ENCODE assay signal across 22 cellular contexts in the genomic region with DNA sequence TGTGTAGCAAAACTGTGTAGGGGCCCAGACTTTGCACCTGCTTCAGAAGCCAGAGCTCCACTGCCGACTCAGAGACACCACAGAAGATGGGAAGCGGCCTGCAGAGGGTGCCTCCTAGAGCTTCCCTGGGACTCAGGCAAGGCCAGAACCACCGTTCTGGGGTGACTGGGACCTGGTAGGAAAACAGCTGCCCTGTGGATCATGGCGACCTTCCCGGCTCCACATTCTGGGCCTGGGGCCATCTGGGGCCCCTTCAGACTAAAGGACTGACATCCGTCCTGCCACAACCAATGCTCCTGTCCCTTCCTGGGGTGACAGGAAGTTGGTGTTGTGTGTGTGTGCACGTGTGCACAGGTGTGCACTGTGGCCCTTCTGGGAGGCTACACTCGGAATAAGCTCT. TPM values are rescaled to one million over a fixed set of nuclear protein-coding genes. Genes with fewer than 3 reads are reported as not detected.
A peak's percentile ranks its signal among the peaks of the same experiment; 100 is the strongest.
DNase-seq lines count a peak whose midpoint lies in the region; ATAC-seq, FAIRE-seq and TF ChIP-seq lines count a peak whose summit lies in the region.
"Had no signal": no experiment of that assay in that cellular context is flagged by ENCODE, and none has a peak within 500 bp of the region (broad histone marks: within the 10 kb centered on the region; RNA-seq: fewer than 3 reads in every experiment).

No MANE protein-coding gene starts in this region.

- no peak overlapping the region for H3K23ac ChIP-seq in H1 (ENCODE audit: insufficient read length)

- H3K4me3 ChIP-seq in GM23338 (no peak overlapping the region), H1 (ENCODE audit: extremely low read depth in 1 of 4, insufficient read depth in 2 of 4, low read depth in 3 of 4, low read length in 4 of 4) (no peak overlapping the region), neural progenitor cell (no peak overlapping the region), upper lobe of right lung (no peak overlapping the region), endodermal cell (ENCODE audit: low read length) (no peak overlapping the region)
- H3K4me3 ChIP-seq: BLaER1, MG63 had no signal

- H3K79me2 ChIP-seq in GM23338 (replicated peaks; ENCODE audit: insufficient read depth) (no peaks in the 10 kb centered on the region), H1 (ENCODE audit: control insufficient read depth in 1 of 2, insufficient read depth in 2 of 2, low read length in 2 of 2) (no peaks in the 10 kb centered on the region), neural progenitor cell (ENCODE audit: low read depth) (no peaks in the 10 kb centered on the region)

- DNase-seq in GM23338 (ENCODE audit: low spot score) (no peak), H1 (ENCODE audit: low read depth in 1 of 2, low spot score in 2 of 2) (no peak), neural progenitor cell (ENCODE audit: low spot score) (no peak), upper lobe of right lung (peak; percentile 42), endodermal cell (no peak), DMS153 (lab: John Stamatoyannopoulos, UW) (no peak)
- DNase-seq: CD4-positive, alpha-beta T cell; DMS 273 treated with DMSO at 0.1 percent for 48 hours; DMS79 treated with DMSO at 0.1 percent for 48 hours; GF-D8; KG1; MG63; NCI-H1417; NCI-H1694; NCI-H2029 treated with DMSO at 0.1 percent for 48 hours; NCI-H446 treated with DMSO at 0.1 percent for 48 hours; NCI-H526; SHP77 treated with DMSO at 0.1 percent for 48 hours had no signal

- H3K18ac ChIP-seq in H1 (ENCODE audit: extremely low read depth, low read length) = no peak overlapping the region; the same call in 1 of the 2 replicates

- no peak overlapping the region for H3K4ac ChIP-seq in H1 (replicated peaks; ENCODE audit: insufficient read length, low read depth, low read length)

- H3K9me3 Mint-ChIP-seq in GM23338 = no peaks in the 10 kb centered on the region
- no peaks in the 10 kb centered on the region for H3K9me3 Mint-ChIP-seq in neural progenitor cell
- H3K9me3 Mint-ChIP-seq in endodermal cell = no peaks in the 10 kb centered on the region
- H3K9me3 Mint-ChIP-seq: CD4-positive, alpha-beta T cell had no signal

- H3K27me3 ChIP-seq in GM23338 (ENCODE audit: insufficient read depth) (no peaks in the 10 kb centered on the region), H1 (replicated peaks in 1 of 4; ENCODE audit: control insufficient read depth in 3 of 4, extremely low read depth in 1 of 4, insufficient read depth in 3 of 4, low read length in 3 of 4) (no peaks in the 10 kb centered on the region; a peak in 2 of 7 replicates), neural progenitor cell (no peaks in the 10 kb centered on the region), upper lobe of right lung (no peaks in the 10 kb centered on the region), endodermal cell (ENCODE audit: control insufficient read depth, insufficient read depth, low read length, poor library complexity, severe bottlenecking) (no peaks in the 10 kb centered on the region)
- H3K27me3 ChIP-seq: BLaER1, MG63 had no signal

- H3K9ac ChIP-seq in H1 (replicated peaks in 1 of 4; ENCODE audit: extremely low read depth in 1 of 4, low read depth in 3 of 4, low read length in 3 of 4) (no peak overlapping the region), neural progenitor cell (no peak overlapping the region), endodermal cell (ENCODE audit: extremely low read depth, low read length, poor library complexity, severe bottlenecking) (no peak overlapping the region)
- H3K9ac ChIP-seq: BLaER1 had no signal

- H3K79me1 ChIP-seq in H1 (ENCODE audit: low read depth, low read length) = no peaks in the 10 kb centered on the region

- H3K36me3 ChIP-seq in GM23338 (ENCODE audit: insufficient read depth) (no peaks in the 10 kb centered on the region), H1 (ENCODE audit: control insufficient read depth in 2 of 4, insufficient read depth in 4 of 4, low read length in 3 of 4) (no peaks in the 10 kb centered on the region), neural progenitor cell (no peaks in the 10 kb centered on the region), upper lobe of right lung (no peaks in the 10 kb centered on the region), endodermal cell (ENCODE audit: control insufficient read depth, insufficient read depth, low read length) (no peaks in the 10 kb centered on the region)
- H3K36me3 ChIP-seq: BLaER1, MG63 had no signal

- H3K4me3 Mint-ChIP-seq in GM23338 (no peak overlapping the region), neural progenitor cell (no peak overlapping the region), endodermal cell (no peak overlapping the region)
- H3K4me3 Mint-ChIP-seq: CD4-positive, alpha-beta T cell had no signal

- H4K20me1 ChIP-seq in GM23338 (replicated peaks; ENCODE audit: insufficient read depth) = no peaks in the 10 kb centered on the region
- H4K20me1 ChIP-seq in H1 (replicated peaks in 1 of 2; ENCODE audit: control insufficient read depth in 1 of 2, insufficient read depth in 2 of 2, low read length in 2 of 2) = no peaks in the 10 kb centered on the region
- H4K20me1 ChIP-seq in neural progenitor cell (ENCODE audit: low read depth) = no peaks in the 10 kb centered on the region
- H4K20me1 ChIP-seq: BLaER1 had no signal

- H4K5ac ChIP-seq in H1 (ENCODE audit: insufficient read length, low read depth, low read length) = no peak overlapping the region

- H3K36me3 Mint-ChIP-seq in GM23338 (ENCODE audit: low read depth) (no peaks in the 10 kb centered on the region), neural progenitor cell (no peaks in the 10 kb centered on the region), endodermal cell (ENCODE audit: low read depth) (no peaks in the 10 kb centered on the region)

- H2AK5ac ChIP-seq in H1 (ENCODE audit: low read depth, low read length) = peak overlapping the region; percentile 48; the same call in 1 of the 2 replicates

- H4K91ac ChIP-seq in H1 (replicated peaks; ENCODE audit: insufficient read length, low read length) = peak overlapping the region; percentile 22

- H2BK15ac ChIP-seq in H1 (ENCODE audit: low read length) = no peak overlapping the region; the same call in 1 of the 2 replicates

- H3K14ac ChIP-seq in H1 (ENCODE audit: insufficient read length) = no peak overlapping the region

- FAIRE-seq in H1 (lab: Jason Lieb, UNC) = no peak
- FAIRE-seq: GM12891, H54 had no signal

- peaks cover 25% of the 10 kb centered on the region for H3K4me1 Mint-ChIP-seq in GM23338
- peaks cover 15% of the 10 kb centered on the region for H3K4me1 Mint-ChIP-seq in neural progenitor cell
- H3K4me1 Mint-ChIP-seq in endodermal cell = peaks cover 16% of the 10 kb centered on the region

- ATAC-seq in GM23338 (no peak), upper lobe of right lung (no peak), GM19035 (IDR thresholded peaks at IDR 0.05; ENCODE audit: unreplicated experiment) (no peak)

- no peak overlapping the region for H2BK120ac ChIP-seq in H1 (replicated peaks; ENCODE audit: low read depth, low read length)

- H3F3A ChIP-seq in GM23338 (replicated peaks; ENCODE audit: low read depth) (no peaks in the 10 kb centered on the region), neural progenitor cell (ENCODE audit: low read depth) (peaks cover 12% of the 10 kb centered on the region)

- no peak for TF ChIP-seq EP300 in H1 (IDR thresholded peaks at IDR 0.05; ENCODE audit: borderline replicate concordance in 1 of 2, low read depth in 2 of 2, low read length in 2 of 2)

- H3K4me1 ChIP-seq in GM23338 (ENCODE audit: insufficient read depth) (peaks cover 11% of the 10 kb centered on the region; the same call in 1 of the 2 replicates), H1 (replicated peaks in 1 of 4; ENCODE audit: control insufficient read depth in 3 of 4, insufficient read depth in 4 of 4, low read length in 3 of 4) (peaks cover 0 to 10% (median 7%) of the 10 kb centered on the region in 4 experiments; a peak in 4 of 7 replicates), neural progenitor cell (peaks cover 10% of the 10 kb centered on the region), upper lobe of right lung (peaks cover 21% of the 10 kb centered on the region), endodermal cell (ENCODE audit: control insufficient read depth, insufficient read depth, low read length) (no peaks in the 10 kb centered on the region)

- TF ChIP-seq RAD21 in H1 (IDR thresholded peaks at IDR 0.05 in 1 of 2, conservative IDR thresholded peaks at IDR 0.05 in 1 of 2; ENCODE audit: low read depth in 2 of 2, low read length in 2 of 2) = no peak

- H3K27ac Mint-ChIP-seq in GM23338 (peak overlapping the region; percentile 66), neural progenitor cell (peak overlapping the region; percentile 95), endodermal cell (no peak overlapping the region)
- H3K27ac Mint-ChIP-seq: CD4-positive, alpha-beta T cell had no signal

- H3K56ac ChIP-seq in H1 (replicated peaks; ENCODE audit: insufficient read length, low read depth, low read length) = no peak overlapping the region

- H3K9me3 ChIP-seq in H1 (ENCODE audit: insufficient read depth in 2 of 2, low read depth in 1 of 2, low read length in 1 of 2) (no peaks in the 10 kb centered on the region), neural progenitor cell (ENCODE audit: low read depth) (no peaks in the 10 kb centered on the region), upper lobe of right lung (no peaks in the 10 kb centered on the region), endodermal cell (ENCODE audit: control insufficient read depth, low read length) (no peaks in the 10 kb centered on the region)
- H3K9me3 ChIP-seq: BLaER1, MG63 had no signal

- H3K4me2 ChIP-seq in GM23338 = no peak overlapping the region
- no peak overlapping the region for H3K4me2 ChIP-seq in H1 (ENCODE audit: insufficient read depth in 1 of 2, low read depth in 2 of 2, low read length in 2 of 2)
- no peak overlapping the region for H3K4me2 ChIP-seq in neural progenitor cell
- H3K4me2 ChIP-seq: BLaER1 had no signal

- H3K27ac ChIP-seq in GM23338 (ENCODE audit: low read depth) (no peak overlapping the region), H1 (ENCODE audit: low read depth, low read length) (no peak overlapping the region), neural progenitor cell (no peak overlapping the region), upper lobe of right lung (no peak overlapping the region), endodermal cell (ENCODE audit: low read depth, low read length) (no peak overlapping the region)
- H3K27ac ChIP-seq: BLaER1 had no signal

- H3K27me3 Mint-ChIP-seq in GM23338 (ENCODE audit: insufficient read depth, low read depth, poor library complexity) (peaks cover 9% of the 10 kb centered on the region), neural progenitor cell (ENCODE audit: insufficient read depth, low read depth) (peaks cover 6% of the 10 kb centered on the region), endodermal cell (ENCODE audit: insufficient read depth) (no peaks in the 10 kb centered on the region)
- H3K27me3 Mint-ChIP-seq: CD4-positive, alpha-beta T cell had no signal

- H2AFZ ChIP-seq in GM23338 (no peak overlapping the region; the same call in 1 of the 2 replicates), H1 (ENCODE audit: low read length) (no peak overlapping the region), neural progenitor cell (replicated peaks) (no peak overlapping the region)

- no peak overlapping the region for H4K8ac ChIP-seq in H1 (ENCODE audit: extremely low read depth, insufficient read depth, low read length)

- TF ChIP-seq CTCF in GM23338 (conservative IDR thresholded peaks at IDR 0.05; ENCODE audit: low read depth in 2 of 2) = 0 out of 4 replicates have a peak, but pooled peaks of 1 of the 2 experiments have one; percentile 7
- 0 out of 4 replicates have a peak, but pooled peaks of 1 of the 3 experiments have one; percentile 2 for TF ChIP-seq CTCF in H1 (IDR thresholded peaks at IDR 0.05; ENCODE audit: control extremely low read depth in 1 of 3, insufficient read depth in 1 of 3, low read depth in 1 of 3, low read length in 3 of 3)
- TF ChIP-seq CTCF in neural progenitor cell (IDR thresholded peaks at IDR 0.05) = no peak
- TF ChIP-seq CTCF in upper lobe of right lung (IDR thresholded peaks at IDR 0.05) = no peak
- TF ChIP-seq CTCF in endodermal cell (conservative IDR thresholded peaks at IDR 0.05) = no peak

- no peak for TF ChIP-seq POLR2A in H1 (IDR thresholded peaks at IDR 0.05; ENCODE audit: control extremely low read depth in 1 of 2, low read depth in 2 of 2, low read length in 2 of 2)

- CTCF ChIA-PET in H1 (lab: Charles Lee; ENCODE audit: partially characterized antibody) = interaction anchor here (0.8 to 2.6 kb wide), 6 partner anchors 11 to 78 kb away, joined by 3 to 7 read pairs (median 4); no protein-coding TSS in a partner anchor

- no peak overlapping the region for H2BK12ac ChIP-seq in H1 (ENCODE audit: low read depth, low read length)

- 0 out of 2 replicates have a peak overlapping the region, but pooled peaks have one; percentile 52 for H2BK5ac ChIP-seq in H1 (ENCODE audit: low read depth, low read length)

- H2BK20ac ChIP-seq in H1 (ENCODE audit: low read length) = 0 out of 2 replicates have a peak overlapping the region, but pooled peaks have one; percentile 61

- no peaks in the 10 kb centered on the region for H3K23me2 ChIP-seq in H1 (ENCODE audit: low read depth, low read length)

- POLR2A ChIA-PET in H1 (lab: Charles Lee; ENCODE audit: partially characterized antibody) = interaction anchor here (1.2 to 5.2 kb wide), 4 partner anchors 12 to 19 kb away, joined by 4 to 17 read pairs (median 8); no protein-coding TSS in a partner anchor

- peaks cover 4% of the 10 kb centered on the region; the same call in 1 of the 2 replicates for H3K9me2 ChIP-seq in GM23338 (ENCODE audit: insufficient read depth)

- WGBS in H1 (ENCODE audit: extremely low coverage in 1 of 2, insufficient coverage in 1 of 2, insufficient read length in 1 of 2, insufficient replicate concordance in 2 of 2, low coverage in 1 of 2, low lambda C conversion rate in 2 of 2, missing lambda C conversion rate in 1 of 2), 2 experiments = 85% methylated on average over 8 of the region's 8 CpGs; no CpG with 5 or more reads in 1 of the 2 experiments
- 85 to 89% methylated on average over 5 to 8 of the region's 8 CpGs for WGBS in endodermal cell (ENCODE audit: insufficient coverage in 1 of 2, insufficient read length in 1 of 2), 2 experiments

- intact Hi-C loops in upper lobe of right lung (cut with DNase I) = no loop called here

RNA-seq across cellular contexts. Expression of gene TKT, which starts 17.4 kb away (rescaled TPM):
- 1,229 and 1,411 TPM in 2 replicates for total RNA-seq in GM23338 (2014; rRNA removed; shearing (Covaris generic))
- polyA plus RNA-seq in GM23338 (2016; fragmentation: Nextera tagmentation; extraction: Ambion mirVana) (584 and 604 TPM in 2 replicates), H1 (2011; rRNA removed) (418 and 649 TPM in 2 replicates)
- 975 and 986 TPM in 2 replicates for total RNA-seq in H1 (2021; fragmentation: NEBNext Ultra II Directional; extraction: Animal tissue kit (Norgen Biotek cat#: 25700))
- polyA plus RNA-seq in H1 (2011; cell fraction: cytosol; rRNA removed) = 449 TPM
- 987 TPM for polyA plus RNA-seq in H1 (2011; cell fraction: nucleus; rRNA removed)
- 570 to 1,148 TPM (median 1,049 TPM) in 4 replicates for polyA plus RNA-seq in H1 (2012, experiment 1 of 2)
- polyA plus RNA-seq in H1 (2012, experiment 2 of 2) = 841 TPM
- polyA plus RNA-seq in H1 (2013, experiment 1 of 2) = 760 TPM
- polyA plus RNA-seq in H1 (2013, experiment 2 of 2) = 785 TPM
- polyA minus RNA-seq in H1 (2011; rRNA and poly(A)+ RNA removed) = 353 and 390 TPM in 2 replicates
- 430 TPM for polyA minus RNA-seq in H1 (2011; cell fraction: cytosol; rRNA and poly(A)+ RNA removed)
- 346 TPM for polyA minus RNA-seq in H1 (2011; cell fraction: nucleus; rRNA and poly(A)+ RNA removed)
- total RNA-seq in neural progenitor cell (ENCODE audit: low replicate concordance) (292 and 555 TPM in 2 replicates), upper lobe of right lung (432 TPM), endodermal cell (100 to 1,000 TPM; 373 to 472 TPM)
- polyA plus RNA-seq in endodermal cell (2013, experiment 1 of 2) = 576 TPM
- 503 TPM for polyA plus RNA-seq in endodermal cell (2013, experiment 2 of 2)
